In genomic region chr2:148521181-148521580, GRCh38 we compare ENCODE assay signal across 22 cellular contexts.
"Had no signal": no experiment of that assay in that cellular context is flagged by ENCODE, and none has a peak within 500 bp of the region (broad histone marks: within the 10 kb centered on the region; RNA-seq: fewer than 3 reads in every experiment).

No MANE protein-coding gene starts in this region.

- H3K4me1 ChIP-seq: breast epithelium, esophagus squamous epithelium, gastrocnemius medialis, testis had no signal

- H3K9me3 Mint-ChIP-seq: activated naive CD8-positive, alpha-beta T cell treated with anti-CD3 and anti-CD28 coated beads, Interleukin-2, amount 10 ng/mL, durations not matched to agents 7 days and 5 days; natural killer cell had no signal

- DNase-seq: activated CD4-positive, alpha-beta T cell treated with anti-CD3 and anti-CD28 coated beads for 4 hours; activated CD4-positive, alpha-beta T cell treated with anti-CD3 and anti-CD28 coated beads, Interleukin-2, amount 50 U/mL, for 48 hours; activated CD4-positive, CD25-positive, alpha-beta regulatory T cell; activated effector memory CD4-positive, alpha-beta T cell treated with Interleukin-2 at 50 U/mL for 16 hours; activated naive CD8-positive, alpha-beta T cell treated with anti-CD3 and anti-CD28 coated beads, Interleukin-2, amount 10 ng/mL, durations not matched to agents 7 days and 5 days; activated T-cell treated with anti-CD3 and anti-CD28 coated beads, Interleukin-2, amount 50 U/mL, for 48 hours; amniotic stem cell; cerebellar nuclear complex; esophagus squamous epithelium; gastrocnemius medialis; hippocampal formation; kidney glomerular epithelial cell; left lung; natural killer cell; stimulated activated CD4-positive, alpha-beta T cell treated with anti-CD3 and anti-CD28 coated beads, Interleukin-4, amount 100 ng/mL, for 1 hour; stimulated activated naive CD4-positive, alpha-beta T cell; T1000; testis; upper lobe of left lung had no signal

- H3K9me3 ChIP-seq: breast epithelium, esophagus squamous epithelium, gastrocnemius medialis, left lung, testis, upper lobe of left lung had no signal

- H3K27ac ChIP-seq: breast epithelium, coronary artery, esophagus squamous epithelium, gastrocnemius medialis, left lung, testis, upper lobe of left lung had no signal

- H3K27me3 ChIP-seq: breast epithelium, esophagus squamous epithelium, gastrocnemius medialis, left lung, testis, upper lobe of left lung had no signal

- H3K36me3 Mint-ChIP-seq: natural killer cell had no signal

- H3K4me3 Mint-ChIP-seq: activated naive CD8-positive, alpha-beta T cell treated with anti-CD3 and anti-CD28 coated beads, Interleukin-2, amount 10 ng/mL, durations not matched to agents 7 days and 5 days; natural killer cell had no signal

- H3K27ac Mint-ChIP-seq: activated naive CD8-positive, alpha-beta T cell treated with anti-CD3 and anti-CD28 coated beads, Interleukin-2, amount 10 ng/mL, durations not matched to agents 7 days and 5 days; natural killer cell had no signal

- H3K27me3 Mint-ChIP-seq: activated naive CD8-positive, alpha-beta T cell treated with anti-CD3 and anti-CD28 coated beads, Interleukin-2, amount 10 ng/mL, durations not matched to agents 7 days and 5 days; progenitor cell of endocrine pancreas had no signal

- ATAC-seq: gastrocnemius medialis, left lung, natural killer cell had no signal

- H3K4me3 ChIP-seq: breast epithelium, coronary artery, esophagus squamous epithelium, gastrocnemius medialis, left lung, testis, upper lobe of left lung had no signal

- H3K36me3 ChIP-seq: breast epithelium, gastrocnemius medialis, left lung, upper lobe of left lung had no signal
